Comparison of ENCODE assay signal across 8 cellular contexts in the genomic region with DNA sequence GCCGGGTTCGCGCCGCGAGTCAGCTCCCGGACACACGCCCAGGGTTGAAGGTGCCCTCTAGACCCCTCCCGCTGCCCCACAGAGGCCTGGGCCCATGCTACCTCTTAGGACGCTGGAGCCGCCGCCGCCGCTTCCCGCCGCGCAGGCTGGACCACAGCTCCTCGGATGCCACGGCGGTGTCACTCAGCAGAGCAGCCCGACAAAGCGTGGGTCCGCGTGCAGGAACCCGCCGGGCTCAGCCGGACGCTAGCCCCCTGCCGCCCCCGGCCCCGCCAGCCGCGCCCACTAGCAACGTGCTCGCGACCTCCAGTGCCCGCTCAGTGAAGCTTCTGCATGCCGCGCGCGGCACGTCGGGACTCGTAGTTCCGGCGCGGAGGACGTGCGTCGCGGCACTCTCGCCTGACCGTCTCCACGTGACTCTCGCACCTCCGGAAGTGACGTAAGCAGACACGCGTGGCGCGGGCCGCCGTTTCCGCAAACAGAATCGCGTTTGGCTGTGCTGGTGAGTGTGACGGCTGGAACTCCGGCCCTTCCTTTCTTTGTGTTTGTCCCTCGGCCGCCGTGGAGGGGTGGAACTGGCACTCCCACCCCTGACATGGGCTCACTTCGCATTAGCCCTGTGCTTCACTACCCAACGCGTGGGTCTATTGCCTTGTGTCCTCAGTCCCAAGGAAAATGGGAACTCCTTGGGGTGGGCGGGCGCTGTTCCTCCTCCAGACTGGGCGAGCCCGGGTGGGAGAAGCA. TPM values are rescaled to one million over a fixed set of nuclear protein-coding genes. Genes with fewer than 3 reads are reported as not detected.
DNase-seq lines count a peak whose midpoint lies in the region; FAIRE-seq and TF ChIP-seq lines count a peak whose summit lies in the region.

TSS of gene FAM210A (minus strand) at position 331 of the 744 bp plus-strand sequence. CDS start 44,481 bp downstream, outside the sequence.
TSS of gene RNMT (plus strand) at position 446 of the 744 bp plus-strand sequence. CDS start 4,845 bp downstream, outside the sequence.

- H2BK5ac ChIP-seq in neuronal stem cell (ENCODE audit: low read length) = peak within 1 kb of the TSS; percentile 75

- H3K27ac Mint-ChIP-seq in activated naive CD4-positive, alpha-beta T cell treated with anti-CD3 and anti-CD28 coated beads for 36 hours = peak within 1 kb of the TSS; percentile 89

- H3K9me3 Mint-ChIP-seq in activated naive CD4-positive, alpha-beta T cell treated with anti-CD3 and anti-CD28 coated beads for 36 hours = no peaks in the 10 kb centered on the region

- H2BK15ac ChIP-seq in neuronal stem cell (ENCODE audit: low read length) = no peak within 1 kb of the TSS

- H3K18ac ChIP-seq in neuronal stem cell (ENCODE audit: low read length) = peak within 1 kb of the TSS; percentile 73

- H3K4me3 ChIP-seq in neuronal stem cell (ENCODE audit: low read length in 2 of 2) = peak within 1 kb of the TSS; percentile 89 to 92

- TF ChIP-seq CTCF in subcutaneous adipose tissue (IDR thresholded peaks at IDR 0.05; ENCODE audit: low read depth) = no peak

- H4K91ac ChIP-seq in neuronal stem cell (ENCODE audit: low read depth, low read length, poor library complexity) = no peak within 1 kb of the TSS

- H3K4me1 Mint-ChIP-seq in activated naive CD4-positive, alpha-beta T cell treated with anti-CD3 and anti-CD28 coated beads for 36 hours (ENCODE audit: low read depth) = peaks cover 46% of the 10 kb centered on the region

- H3K27me3 ChIP-seq in neuronal stem cell (ENCODE audit: control insufficient read depth in 3 of 3, insufficient read depth in 3 of 3, low read depth in 1 of 3, low read length in 3 of 3) = no peaks in the 10 kb centered on the region

- CTCF ChIA-PET in HEK293T (lab: Yijun Ruan, JAX) = no interaction called here
- CTCF ChIA-PET in activated naive CD4-positive, alpha-beta T cell treated with anti-CD3 and anti-CD28 coated beads for 36 hours (lab: Charles Lee) = interaction anchor here (0.6 to 2.1 kb wide), 3 partner anchors 13 to 266 kb away, joined by 3 to 6 read pairs (median 3); no protein-coding TSS in a partner anchor

- peak within 1 kb of the TSS; percentile 99 for H2AFZ ChIP-seq in neuronal stem cell (ENCODE audit: low read length)

- FAIRE-seq in frontal cortex (lab: Jason Lieb, UNC) = peak; percentile 19

- no peak within 1 kb of the TSS for H2BK120ac ChIP-seq in neuronal stem cell (ENCODE audit: low read depth, low read length)

- peak; percentile 96 for DNase-seq in GM03348 (ENCODE audit: low spot score)
- peak; percentile 82 for DNase-seq in HEK293T (ENCODE audit: extremely low spot score)
- peak; percentile 93 for DNase-seq in MV-4-11 (lab: John Stamatoyannopoulos, UW)
- peak; percentile 95 for DNase-seq in SK-MEL-5 (ENCODE audit: low read depth, low spot score)
- DNase-seq in activated naive CD4-positive, alpha-beta T cell treated with anti-CD3 and anti-CD28 coated beads for 36 hours = peak; percentile 96
- peak; percentile 90 for DNase-seq in frontal cortex (ENCODE audit: low spot score in 2 of 2)
- DNase-seq in neuronal stem cell (ENCODE audit: low spot score) = peak; percentile 91

- H3K4ac ChIP-seq in neuronal stem cell (ENCODE audit: low read length) = no peak within 1 kb of the TSS

- H3K14ac ChIP-seq in neuronal stem cell (ENCODE audit: low read length) = peak within 1 kb of the TSS; percentile 71

- H3K9me3 ChIP-seq in neuronal stem cell (replicated peaks in 1 of 2; ENCODE audit: control insufficient read depth in 2 of 2, insufficient read depth in 1 of 2, low read depth in 1 of 2, low read length in 2 of 2) = no peaks in the 10 kb centered on the region

- peaks cover 2 to 3% of the 10 kb centered on the region in 2 donors for H3K4me1 ChIP-seq in neuronal stem cell (ENCODE audit: control insufficient read depth in 2 of 2, insufficient read depth in 1 of 2, low read depth in 1 of 2, low read length in 2 of 2)

- no peaks in the 10 kb centered on the region for H3K27me3 Mint-ChIP-seq in activated naive CD4-positive, alpha-beta T cell treated with anti-CD3 and anti-CD28 coated beads for 36 hours (ENCODE audit: low read depth)

- H3K23ac ChIP-seq in neuronal stem cell (ENCODE audit: low read depth, low read length, poor library complexity) = peak within 1 kb of the TSS; percentile 98

- peak within 1 kb of the TSS; percentile 95 for H3K9ac ChIP-seq in neuronal stem cell (ENCODE audit: low read depth, low read length, poor library complexity)

- in situ Hi-C loops in SK-MEL-5 (cut with HindIII; ENCODE audit: low pct_unique_long_range_greater_than_20kb, low sequenced_read_pairs) = no loop called here

- H3K36me3 ChIP-seq in neuronal stem cell (replicated peaks in 1 of 2; ENCODE audit: control insufficient read depth in 2 of 2, insufficient read depth in 2 of 2, low read length in 2 of 2) = peaks cover 0 to 13% of the 10 kb centered on the region in 2 donors

- H3K27ac ChIP-seq in neuronal stem cell (replicated peaks; ENCODE audit: low read length) = peak within 1 kb of the TSS; percentile 49

- H3K4me2 ChIP-seq in neuronal stem cell (ENCODE audit: insufficient read depth, low read length, poor library complexity, severe bottlenecking) = peak within 1 kb of the TSS; percentile 86

- H4K8ac ChIP-seq in neuronal stem cell (ENCODE audit: low read depth, low read length) = no peak within 1 kb of the TSS

- POLR2A ChIA-PET in HEK293T (lab: Yijun Ruan, JAX) = interaction anchor here (1.4 kb wide), 1 partner anchor 11 kb away, joined by 4 read pairs; no protein-coding TSS in a partner anchor

- no peak within 1 kb of the TSS for H2BK12ac ChIP-seq in neuronal stem cell (ENCODE audit: low read length)

- peak within 1 kb of the TSS; percentile 91 for H3K4me3 Mint-ChIP-seq in activated naive CD4-positive, alpha-beta T cell treated with anti-CD3 and anti-CD28 coated beads for 36 hours

- WGBS in neuronal stem cell (ENCODE audit: extremely low coverage in 2 of 2, insufficient read length in 2 of 2, insufficient replicate concordance in 1 of 2), 2 donors = no CpG with 5 or more reads among the region's 77 CpGs

- peaks cover 5% of the 10 kb centered on the region for H3K36me3 Mint-ChIP-seq in activated naive CD4-positive, alpha-beta T cell treated with anti-CD3 and anti-CD28 coated beads for 36 hours (ENCODE audit: low read depth)

- H3K79me1 ChIP-seq in neuronal stem cell (ENCODE audit: low read depth, low read length) = peaks cover 2% of the 10 kb centered on the region

- no peak within 1 kb of the TSS for H2AK5ac ChIP-seq in neuronal stem cell (ENCODE audit: low read depth, low read length)

- intact Hi-C loops in activated naive CD4-positive, alpha-beta T cell treated with anti-CD3 and anti-CD28 coated beads for 36 hours (cut with micrococcal nuclease) = loop anchor here (1.0 to 10.0 kb wide), 11 partner anchors 52 to 1024 kb away; partner anchors contain the start of genes CEP76, PSMG2, PTPN2 and ZNF519

TF ChIP-seq in HEK293T, 16 proteins besides CTCF, POLR2A, EP300 and RAD21:
- TF ChIP-seq HDGF (IDR thresholded peaks at IDR 0.05; ENCODE audit: borderline replicate concordance) (no peak), TARDBP (IDR thresholded peaks at IDR 0.05) (peak; percentile 51; the same call in 1 of the 2 replicates), FOXA1 (IDR thresholded peaks at IDR 0.05) (no peak), L3MBTL2 (conservative IDR thresholded peaks at IDR 0.05) (peak; percentile 84), SP1 (IDR thresholded peaks at IDR 0.05) (no peak), ARNT (IDR thresholded peaks at IDR 0.05) (no peak), SUZ12 (IDR thresholded peaks at IDR 0.05) (no peak), NFRKB (IDR thresholded peaks at IDR 0.05) (no peak), PKNOX1 (IDR thresholded peaks at IDR 0.05) (no peak), LEF1 (IDR thresholded peaks at IDR 0.05; ENCODE audit: borderline replicate concordance) (no peak), CTBP1 (IDR thresholded peaks at IDR 0.05; ENCODE audit: borderline replicate concordance) (no peak), ZNF384 (IDR thresholded peaks at IDR 0.05) (no peak), ELF4 (IDR thresholded peaks at IDR 0.05) (peak; percentile 61)

RNA-seq across cellular contexts. Expression of gene FAM210A, which starts in this region (rescaled TPM):
- 124 and 142 TPM in 2 replicates for total RNA-seq in SK-MEL-5 (2014; rRNA removed; shearing (Covaris generic))
- polyA plus RNA-seq in SK-MEL-5 (2015; cell fraction: cytosol; rRNA removed) = 102 and 122 TPM in 2 replicates
- polyA plus RNA-seq in SK-MEL-5 (2015; cell fraction: nucleus; rRNA removed) = 42.9 and 50.5 TPM in 2 replicates
- total RNA-seq in activated naive CD4-positive, alpha-beta T cell treated with anti-CD3 and anti-CD28 coated beads for 36 hours = 10 to 100 TPM; 18.6 to 20.2 TPM
- 29.8 TPM for total RNA-seq in frontal cortex
- 7.0 TPM for polyA plus RNA-seq in neuronal stem cell (2013, experiment 1 of 2)
- polyA plus RNA-seq in neuronal stem cell (2013, experiment 2 of 2) = 7.2 TPM
- total RNA-seq in subcutaneous adipose tissue = 10 to 100 TPM in 2 of 4 donors, 1 to 10 TPM in 2; 4.3 to 14.2 (median 10.7) TPM

RNA-seq across cellular contexts. Expression of gene RNMT, which starts in this region (rescaled TPM):
- 80.9 and 90.1 TPM in 2 replicates for total RNA-seq in SK-MEL-5 (2014; rRNA removed; shearing (Covaris generic))
- polyA plus RNA-seq in SK-MEL-5 (2015; cell fraction: cytosol; rRNA removed) = 53.4 and 75.7 TPM in 2 replicates
- 149 TPM in 2 replicates for polyA plus RNA-seq in SK-MEL-5 (2015; cell fraction: nucleus; rRNA removed)
- 10 to 100 TPM; 25.2 to 27.4 TPM for total RNA-seq in activated naive CD4-positive, alpha-beta T cell treated with anti-CD3 and anti-CD28 coated beads for 36 hours
- total RNA-seq in frontal cortex (41.2 TPM), subcutaneous adipose tissue (10 to 100 TPM; 15.4 to 24.8 (median 22.9) TPM)
- 42.4 TPM for polyA plus RNA-seq in neuronal stem cell (2013, experiment 1 of 2)
- polyA plus RNA-seq in neuronal stem cell (2013, experiment 2 of 2) = 43.5 TPM

Comparison
In these comparisons a context has a peak if more than half of its experiments do, and no peak if none do; other contexts are left out.
1. Peak in every context shown above with its lines: DNase-seq, H3K4me3 ChIP-seq and H3K27ac ChIP-seq.